ENCODE assay signal across 8 cellular contexts in genomic region chr16:74448990-74449389, GRCh38. TPM values are rescaled to one million over a fixed set of nuclear protein-coding genes. Genes with fewer than 3 reads are reported as not detected.
A peak's percentile ranks its signal among the peaks of the same experiment; 100 is the strongest.
DNase-seq lines count a peak whose midpoint lies in the region; ATAC-seq and TF ChIP-seq lines count a peak whose summit lies in the region.

No MANE protein-coding gene starts in this region.

- H3K9me3 ChIP-seq in RWPE2 (ENCODE audit: severe bottlenecking) (no peaks in the 10 kb centered on the region), parathyroid adenoma (ENCODE audit: control insufficient read depth, low read length) (no peaks in the 10 kb centered on the region)

- no peaks in the 10 kb centered on the region for H3K27me3 ChIP-seq in BJ (ENCODE audit: control insufficient read depth, insufficient read depth, low read length)
- no peaks in the 10 kb centered on the region for H3K27me3 ChIP-seq in RWPE2 (ENCODE audit: insufficient read depth, poor library complexity, severe bottlenecking)
- H3K27me3 ChIP-seq in parathyroid adenoma (ENCODE audit: control insufficient read depth, insufficient read depth, low read length): no peaks in the 10 kb centered on the region

- no peak for TF ChIP-seq POLR2A in GM18505 (IDR thresholded peaks at IDR 0.05; ENCODE audit: borderline replicate concordance, extremely low read depth, insufficient read depth, insufficient read length)

- DNase-seq in BJ (ENCODE audit: low read depth): peak; percentile 89
- peak; percentile 77 for DNase-seq in RWPE2 (ENCODE audit: low spot score)
- DNase-seq in fibroblast of the conjunctiva (ENCODE audit: low read depth): peak; percentile 86
- no peak for DNase-seq in NCI-H524 (lab: John Stamatoyannopoulos, UW)
- DNase-seq in SHP77 treated with DMSO at 0.1 percent for 48 hours (lab: John Stamatoyannopoulos, UW): no peak

- H3K27ac ChIP-seq in RWPE2 (ENCODE audit: poor library complexity, severe bottlenecking) (peak overlapping the region; percentile 99), parathyroid adenoma (peak overlapping the region; percentile 66)

- CTCF ChIA-PET in BJ (lab: Yijun Ruan, JAX): interaction anchor here (0.9 to 1.1 kb wide), 3 partner anchors 11 to 25 kb away, joined by 3 to 4 read pairs (median 3); no protein-coding TSS in a partner anchor

- H3K4me1 ChIP-seq in RWPE2 (ENCODE audit: insufficient read depth, poor library complexity, severe bottlenecking) (peaks cover 32% of the 10 kb centered on the region), parathyroid adenoma (no peaks in the 10 kb centered on the region)

- H3K4me2 ChIP-seq in parathyroid adenoma (ENCODE audit: low read length): no peak overlapping the region

- ATAC-seq in RWPE2 (ENCODE audit: low read depth) (peak; percentile 92), HG02571 (IDR thresholded peaks at IDR 0.05; ENCODE audit: unreplicated experiment) (no peak), GM18505 (IDR thresholded peaks at IDR 0.05; ENCODE audit: unreplicated experiment) (no peak)

- POLR2A ChIA-PET in BJ (lab: Charles Lee): interaction anchor here (0.6 kb wide), 1 partner anchor 24 kb away, joined by 6 read pairs; no protein-coding TSS in a partner anchor

- H3K4me3 ChIP-seq in BJ (ENCODE audit: low read depth, low read length): no peak overlapping the region
- H3K4me3 ChIP-seq in RWPE2 (ENCODE audit: severe bottlenecking): no peak overlapping the region
- H3K4me3 ChIP-seq in parathyroid adenoma (ENCODE audit: low read depth, low read length): no peak overlapping the region

- H3K79me2 ChIP-seq in parathyroid adenoma: no peaks in the 10 kb centered on the region

- H3K9ac ChIP-seq in parathyroid adenoma: no peak overlapping the region

- H3K36me3 ChIP-seq in BJ (ENCODE audit: control insufficient read depth, insufficient read depth, low read length) (peaks cover 13% of the 10 kb centered on the region), RWPE2 (ENCODE audit: low read depth) (peaks cover 37% of the 10 kb centered on the region), parathyroid adenoma (ENCODE audit: control insufficient read depth, insufficient read depth, low read length) (no peaks in the 10 kb centered on the region)

- no peak for TF ChIP-seq CTCF in BJ (IDR thresholded peaks at IDR 0.05; ENCODE audit: insufficient read depth, low read depth, low read length)
- no peak for TF ChIP-seq CTCF in RWPE2 (IDR thresholded peaks at IDR 0.05; ENCODE audit: poor library complexity, severe bottlenecking)
- no peak for TF ChIP-seq CTCF in parathyroid adenoma (IDR thresholded peaks at IDR 0.05)

- no peak overlapping the region for H2AFZ ChIP-seq in parathyroid adenoma

RNA-seq across cellular contexts. Expression of gene CLEC18B, which starts 27.7 kb away (rescaled TPM):
- 0.05 TPM in 1 of 2 replicates, not detected in the other for polyA plus RNA-seq in BJ (2011; rRNA removed)
- 0.09 and 0.67 TPM in 2 replicates for polyA minus RNA-seq in BJ (2011; rRNA and poly(A)+ RNA removed)

Comparison
In these comparisons a context has a peak if more than half of its experiments do, and no peak if none do; other contexts are left out.
1. DNase-seq: peak in BJ (single experiment), RWPE2 (single experiment) and fibroblast of the conjunctiva (single experiment); none in NCI-H524 (0 of 2) and SHP77 treated with DMSO at 0.1 percent for 48 hours (single experiment).